ENCODE assay signal across 12 cellular contexts in the genomic region with DNA sequence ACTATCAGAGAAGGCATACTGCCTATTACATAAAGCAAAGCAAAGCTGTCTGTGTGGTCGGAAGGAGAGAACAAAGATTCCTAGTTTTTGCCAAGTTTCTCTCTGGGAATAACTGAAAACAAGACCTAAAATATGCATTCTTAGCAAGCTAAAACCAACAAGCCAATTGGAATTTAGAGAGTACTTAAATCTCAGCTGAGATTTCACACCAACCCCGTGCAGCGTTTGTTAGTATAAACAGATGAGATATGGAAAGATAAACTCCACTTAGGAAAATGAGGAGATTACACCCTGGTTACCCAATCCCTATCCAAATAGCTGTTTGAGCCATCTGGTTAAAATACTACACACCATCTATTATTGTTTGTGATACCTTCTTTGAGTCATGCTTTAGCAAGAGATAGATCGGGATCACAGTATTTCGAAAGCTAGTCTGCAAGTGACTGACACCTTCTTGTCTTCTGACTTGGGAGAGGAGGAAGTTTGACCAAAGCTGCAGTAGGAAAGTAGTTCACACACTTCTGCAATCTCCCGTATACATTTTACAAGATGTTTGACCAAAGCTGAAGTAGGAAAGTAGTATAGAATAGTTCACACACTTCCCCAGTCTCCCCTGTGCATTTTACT. TPM values are rescaled to one million over a fixed set of nuclear protein-coding genes. Genes with fewer than 3 reads are reported as not detected.
DNase-seq lines count a peak whose midpoint lies in the region; ATAC-seq, FAIRE-seq and TF ChIP-seq lines count a peak whose summit lies in the region.
"Had no signal": no experiment of that assay in that cellular context is flagged by ENCODE, and none has a peak within 500 bp of the region (broad histone marks: within the 10 kb centered on the region; RNA-seq: fewer than 3 reads in every experiment).

No MANE protein-coding gene starts in this region.

- peaks cover 11% of the 10 kb centered on the region for H3K4me1 Mint-ChIP-seq in activated CD4-positive, alpha-beta T cell treated with anti-CD3 and anti-CD28 coated beads for 36 hours

- H3K27me3 Mint-ChIP-seq in activated CD4-positive, alpha-beta T cell treated with anti-CD3 and anti-CD28 coated beads for 36 hours = no peaks in the 10 kb centered on the region

- CTCF ChIA-PET in activated CD4-positive, alpha-beta T cell treated with anti-CD3 and anti-CD28 coated beads for 36 hours (lab: Charles Lee) = interaction anchor here (0.6 to 1.2 kb wide), 3 partner anchors 19 to 293 kb away, joined by 3 read pairs; no protein-coding TSS in a partner anchor

- no peak for FAIRE-seq in GM12891 (lab: Jason Lieb, UNC)
- FAIRE-seq: frontal cortex, G401.6 had no signal

- H3K4me1 ChIP-seq in neutrophil (ENCODE audit: control insufficient read depth in 1 of 2, insufficient read depth in 1 of 2, low read depth in 1 of 2, low read length in 1 of 2) = peaks cover 17 to 19% of the 10 kb centered on the region in 2 experiments
- H3K4me1 ChIP-seq in effector memory CD4-positive, alpha-beta T cell (ENCODE audit: control insufficient read depth, insufficient read depth, low read length, poor library complexity, severe bottlenecking) = no peaks in the 10 kb centered on the region

- no peak for TF ChIP-seq POLR2A in GM12891 (IDR thresholded peaks at IDR 0.05; ENCODE audit: low read depth, low read length)

- DNase-seq in D341Med (ENCODE audit: low spot score) = peak; percentile 64
- peak; percentile 44 for DNase-seq in NCI-H460 (ENCODE audit: extremely low read depth, low read depth)
- peak; percentile 54 for DNase-seq in dedifferentiated amniotic fluid mesenchymal stem cell (ENCODE audit: extremely low spot score)
- DNase-seq in GM12891 (ENCODE audit: insufficient read length, low spot score) = no peak
- DNase-seq in effector memory CD4-positive, alpha-beta T cell = no peak
- DNase-seq in activated CD4-positive, alpha-beta T cell treated with anti-CD3 and anti-CD28 coated beads for 36 hours = no peak
- DNase-seq: NCI-H1930 had no signal

- ATAC-seq in GM21423 (IDR thresholded peaks at IDR 0.05; ENCODE audit: unreplicated experiment) = no peak
- no peak for ATAC-seq in activated CD4-positive, alpha-beta T cell treated with anti-CD3 and anti-CD28 coated beads for 36 hours

- H3K9me3 ChIP-seq in neutrophil = no peaks in the 10 kb centered on the region
- no peaks in the 10 kb centered on the region for H3K9me3 ChIP-seq in effector memory CD4-positive, alpha-beta T cell (ENCODE audit: control insufficient read depth, low read length)

- H3K27ac ChIP-seq in neutrophil = peak overlapping the region; percentile 65
- H3K27ac ChIP-seq in effector memory CD4-positive, alpha-beta T cell (ENCODE audit: insufficient read depth, low read length, poor library complexity, severe bottlenecking) = no peak overlapping the region

- TF ChIP-seq CTCF in neutrophil (IDR thresholded peaks at IDR 0.05) = no peak

- H3K27ac Mint-ChIP-seq in activated CD4-positive, alpha-beta T cell treated with anti-CD3 and anti-CD28 coated beads for 36 hours = no peak overlapping the region
- H3K27ac Mint-ChIP-seq: T-helper 1 cell treated with Interleukin-12 subunit alpha and Interleukin-12 subunit beta and Interleukin-4 antibody, amounts not matched to agents 30 μg/mL and 1 μg/mL, for 36 hours had no signal

- no peaks in the 10 kb centered on the region for H3K9me3 Mint-ChIP-seq in activated CD4-positive, alpha-beta T cell treated with anti-CD3 and anti-CD28 coated beads for 36 hours (ENCODE audit: low read depth)
- H3K9me3 Mint-ChIP-seq: T-helper 1 cell treated with Interleukin-12 subunit alpha and Interleukin-12 subunit beta and Interleukin-4 antibody, amounts not matched to agents 30 μg/mL and 1 μg/mL, for 36 hours had no signal

- peaks cover 17% of the 10 kb centered on the region for H3K36me3 ChIP-seq in neutrophil
- no peaks in the 10 kb centered on the region for H3K36me3 ChIP-seq in effector memory CD4-positive, alpha-beta T cell (ENCODE audit: control insufficient read depth, insufficient read depth, low read length)

- peaks cover 22% of the 10 kb centered on the region for H3K36me3 Mint-ChIP-seq in activated CD4-positive, alpha-beta T cell treated with anti-CD3 and anti-CD28 coated beads for 36 hours (ENCODE audit: low read depth)

- no peak overlapping the region for H3K4me3 Mint-ChIP-seq in activated CD4-positive, alpha-beta T cell treated with anti-CD3 and anti-CD28 coated beads for 36 hours
- H3K4me3 Mint-ChIP-seq: T-helper 1 cell treated with Interleukin-12 subunit alpha and Interleukin-12 subunit beta and Interleukin-4 antibody, amounts not matched to agents 30 μg/mL and 1 μg/mL, for 36 hours had no signal

- H3K4me3 ChIP-seq in neutrophil (ENCODE audit: low read depth in 1 of 2, low read length in 1 of 2) = no peak overlapping the region
- no peak overlapping the region for H3K4me3 ChIP-seq in effector memory CD4-positive, alpha-beta T cell (ENCODE audit: insufficient read depth, low read depth, low read length, poor library complexity, severe bottlenecking)

- no peaks in the 10 kb centered on the region for H3K27me3 ChIP-seq in neutrophil
- H3K27me3 ChIP-seq in effector memory CD4-positive, alpha-beta T cell (replicated peaks; ENCODE audit: control insufficient read depth, insufficient read depth, low read length, poor library complexity, severe bottlenecking) = no peaks in the 10 kb centered on the region

- POLR2A ChIA-PET in activated CD4-positive, alpha-beta T cell treated with anti-CD3 and anti-CD28 coated beads for 36 hours (lab: Charles Lee) = no interaction called here

- intact Hi-C loops in activated CD4-positive, alpha-beta T cell treated with anti-CD3 and anti-CD28 coated beads for 36 hours (cut with DNase I, micrococcal nuclease) = no loop called here

TF ChIP-seq in GM12891, 5 proteins besides CTCF, POLR2A, EP300 and RAD21:
- TF ChIP-seq POLR2AphosphoS5 (IDR thresholded peaks at IDR 0.05; ENCODE audit: low read depth, low read length) = no peak
- no peak for TF ChIP-seq TAF1 (IDR thresholded peaks at IDR 0.05; ENCODE audit: low read depth, low read length)
- TF ChIP-seq PAX5 (IDR thresholded peaks at IDR 0.05; ENCODE audit: insufficient read depth, low read length, severe bottlenecking) = no peak
- TF ChIP-seq POU2F2 (IDR thresholded peaks at IDR 0.05; ENCODE audit: low read depth, low read length) = no peak
- no peak for TF ChIP-seq SPI1 (IDR thresholded peaks at IDR 0.05; ENCODE audit: low read depth, low read length)
TF ChIP-seq in GM12891: peak in this region for 0.

RNA-seq across cellular contexts. Expression of a gene that starts 18.2 kb away (rescaled TPM):
- total RNA-seq in NCI-H460 (2014; rRNA removed; shearing (Covaris generic)) = 60.4 and 72.4 TPM in 2 replicates
- polyA plus RNA-seq in NCI-H460 (2014; cell fraction: nucleus; rRNA removed) = 29.6 and 37.1 TPM in 2 replicates
- polyA plus RNA-seq in GM12891 (2012; ENCODE audit: low read depth, missing spikeins) = 15.2 TPM
- total RNA-seq in activated CD4-positive, alpha-beta T cell treated with anti-CD3 and anti-CD28 coated beads for 36 hours = 10 to 100 TPM; 37.6 to 44.8 TPM

RNA-seq across cellular contexts. Expression of a gene that starts 50.0 kb away (rescaled TPM):
- total RNA-seq in NCI-H460 (2014; rRNA removed; shearing (Covaris generic)) = 68.2 and 76.0 TPM in 2 replicates
- polyA plus RNA-seq in NCI-H460 (2014; cell fraction: nucleus; rRNA removed) = 82.1 and 98.6 TPM in 2 replicates
- polyA plus RNA-seq in GM12891 (2012; ENCODE audit: low read depth, missing spikeins) = 27.7 TPM
- total RNA-seq in activated CD4-positive, alpha-beta T cell treated with anti-CD3 and anti-CD28 coated beads for 36 hours = 10 to 100 TPM; 39.3 to 47.8 TPM

Comparison
In these comparisons a context has a peak if more than half of its experiments do, and no peak if none do; other contexts are left out.
1. DNase-seq: peak in D341Med (single experiment), NCI-H460 (single experiment) and dedifferentiated amniotic fluid mesenchymal stem cell (single experiment); none in GM12891 (single experiment), effector memory CD4-positive, alpha-beta T cell (0 of 3) and activated CD4-positive, alpha-beta T cell treated with anti-CD3 and anti-CD28 coated beads for 36 hours (single experiment).